ENCODE assay signal across 8 cellular contexts in the genomic region with DNA sequence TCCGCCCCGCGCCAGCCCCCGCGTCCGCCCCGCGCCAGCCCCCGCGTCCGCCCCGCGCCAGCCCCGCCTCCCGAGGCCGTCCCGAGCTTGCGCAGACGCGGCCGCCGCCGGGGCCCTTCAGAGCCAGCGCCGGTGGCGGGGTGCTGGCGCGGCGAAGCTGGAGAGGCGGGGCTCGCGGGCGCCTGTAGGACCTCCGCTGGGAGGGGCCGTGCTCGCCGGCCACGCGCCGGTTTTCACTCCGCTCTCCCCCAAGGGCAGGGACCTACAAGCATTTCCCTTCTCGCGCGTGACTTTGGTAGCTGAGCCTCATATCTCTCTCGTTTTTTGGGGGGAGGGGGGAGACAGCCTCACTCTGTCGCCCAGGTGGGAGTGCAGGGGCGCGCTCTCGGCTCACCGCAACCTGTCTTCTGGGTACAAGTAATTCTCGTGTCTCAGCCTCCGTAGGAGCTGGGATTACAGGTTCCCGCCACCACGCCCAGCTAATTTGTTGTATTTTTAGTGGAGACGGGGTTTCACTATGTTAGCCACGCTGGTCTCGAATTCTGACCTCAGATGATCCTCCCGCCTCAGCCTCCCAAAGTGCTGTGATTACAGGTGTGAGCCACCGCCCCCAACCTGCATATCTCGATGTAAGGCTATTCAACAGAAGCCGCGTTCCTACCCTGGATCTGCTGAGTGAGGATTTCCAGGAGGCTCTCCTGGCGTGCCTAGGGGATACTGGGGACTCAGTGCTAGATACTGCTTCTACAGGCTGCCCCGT. TPM values are rescaled to one million over a fixed set of nuclear protein-coding genes. Genes with fewer than 3 reads are reported as not detected.
A peak's percentile ranks its signal among the peaks of the same experiment; 100 is the strongest.
DNase-seq lines count a peak whose midpoint lies in the region; ATAC-seq and TF ChIP-seq lines count a peak whose summit lies in the region.

A gene (minus strand): TSS at position 159 of the 760 bp plus-strand sequence. CDS start 6,595 bp downstream, outside the sequence.

- WGBS in lower leg skin, 2 donors, result 12 to 22% methylated on average over 24 to 44 of the region's 64 CpGs

- TF ChIP-seq CTCF in AG04449 (IDR thresholded peaks at IDR 0.05; ENCODE audit: insufficient read depth, low read length, missing control alignments) (no peak), lower leg skin (IDR thresholded peaks at IDR 0.05) (no peak)

- H3K9me3 ChIP-seq in duodenal mucosa (ENCODE audit: control insufficient read depth in 1 of 2, low read length in 2 of 2), result peaks cover 11 to 18% of the 10 kb centered on the region in 2 donors

- H3K27me3 ChIP-seq in duodenal mucosa (ENCODE audit: control insufficient read depth in 1 of 2, insufficient read depth in 2 of 2, low read length in 2 of 2), result no peaks in the 10 kb centered on the region

- no peak for TF ChIP-seq POLR2A in lower leg skin (IDR thresholded peaks at IDR 0.05)

- CTCF ChIA-PET in AG04449 (lab: Yijun Ruan, JAX), result interaction anchor here (1.1 kb wide), 2 partner anchors 14 to 37 kb away, joined by 3 read pairs; no protein-coding TSS in a partner anchor

- POLR2A ChIA-PET in AG04449 (lab: Yijun Ruan, JAX), result interaction anchor here (0.6 kb wide), 1 partner anchor 38 kb away, joined by 3 read pairs; a partner anchor contains a TSS

- no peak within 1 kb of the TSS for H3K27ac ChIP-seq in duodenal mucosa (ENCODE audit: low read depth, low read length)

- ATAC-seq in GM18907 (IDR thresholded peaks at IDR 0.05; ENCODE audit: unreplicated experiment) (peak; percentile 90), HG03103 (IDR thresholded peaks at IDR 0.05; ENCODE audit: low read depth, unreplicated experiment) (peak; percentile 88)

- peak within 1 kb of the TSS; percentile 57 to 92 for H3K9ac ChIP-seq in duodenal mucosa (ENCODE audit: low read depth in 1 of 2, low read length in 2 of 2)

- peaks cover 14 to 25% of the 10 kb centered on the region in 2 donors for H3K36me3 ChIP-seq in duodenal mucosa (ENCODE audit: control insufficient read depth in 1 of 2, insufficient read depth in 2 of 2, low read length in 2 of 2)

- DNase-seq in AG04449 (ENCODE audit: low read depth, low spot score), result no peak
- DNase-seq in NCI-H460 (ENCODE audit: extremely low read depth, low read depth), result peak; percentile 61
- peak; percentile 57 to 66 for DNase-seq in activated CD4-positive, alpha-beta T cell treated with anti-CD3 and anti-CD28 coated beads, Interleukin-2, amount 50 U/mL, for 4 hours
- peak; percentile 61 to 95 for DNase-seq in lower leg skin (ENCODE audit: low spot score in 2 of 2)
- peak; percentile 75 for DNase-seq in stimulated activated CD4-positive, alpha-beta T cell treated with anti-CD3 and anti-CD28 coated beads, Interleukin-4, amount 100 ng/mL, for 1 hour

- intact Hi-C loops in lower leg skin (cut with DNase I; ENCODE audit: low total_unique reads), result no loop called here

- H3K4me3 ChIP-seq in AG04449 (ENCODE audit: low read depth, low read length), result peak within 1 kb of the TSS; percentile 78
- H3K4me3 ChIP-seq in duodenal mucosa (ENCODE audit: low read depth in 1 of 2, low read length in 2 of 2), result peak within 1 kb of the TSS; percentile 77 to 93
- H3K4me3 ChIP-seq in lower leg skin (ENCODE audit: low read depth, poor library complexity, severe bottlenecking), result peak within 1 kb of the TSS; percentile 65

- H3K4me1 ChIP-seq in duodenal mucosa (ENCODE audit: control insufficient read depth in 1 of 2, insufficient read depth in 2 of 2, low read length in 2 of 2), result peaks cover 17 to 21% of the 10 kb centered on the region in 2 donors

RNA-seq across cellular contexts. Expression of the gene that starts here (rescaled TPM):
- 7.0 and 10.3 TPM in 2 replicates for total RNA-seq in NCI-H460 (2014; rRNA removed; shearing (Covaris generic))
- 20.3 and 24.0 TPM in 2 replicates for polyA plus RNA-seq in NCI-H460 (2014; cell fraction: nucleus; rRNA removed)
- total RNA-seq in lower leg skin, result 10 to 100 TPM in 3 of 4 donors, 1 to 10 TPM in 1; 6.2 to 20.5 (median 14.2) TPM
